In the genomic region with DNA sequence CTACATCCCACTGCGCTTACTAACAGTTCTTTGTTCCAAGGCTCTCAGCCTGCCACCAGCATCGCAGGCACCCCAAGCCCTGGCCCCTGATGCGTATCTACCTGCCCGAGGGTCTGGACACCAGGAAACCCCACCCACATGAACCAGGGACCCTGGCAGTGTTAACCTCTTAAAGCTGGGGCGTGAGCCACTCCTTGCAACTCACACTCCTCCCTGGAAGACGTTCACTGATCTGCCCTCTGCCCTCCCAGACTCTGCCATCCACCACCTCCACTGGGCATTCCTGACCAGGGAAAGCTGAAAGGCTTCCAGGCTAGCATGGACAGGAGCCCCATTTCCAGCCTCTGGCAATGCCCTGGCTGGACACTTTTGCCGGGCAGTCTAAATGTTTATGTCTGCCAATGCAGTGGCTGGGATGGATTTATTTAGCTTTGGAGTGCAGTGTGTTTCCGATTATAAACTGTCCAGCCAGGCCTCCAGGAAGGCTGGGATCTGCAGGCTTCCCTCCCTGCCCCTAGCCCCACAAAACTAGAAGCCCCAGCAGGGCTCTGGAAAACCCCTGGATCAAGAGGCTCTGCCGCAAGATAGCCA, we compare ENCODE assay signal across 24 cellular contexts.
"Had no signal": no experiment of that assay in that cellular context is flagged by ENCODE, and none has a peak within 500 bp of the region (broad histone marks: within the 10 kb centered on the region; RNA-seq: fewer than 3 reads in every experiment).

No MANE protein-coding gene starts in this region.

- H3K9me3 Mint-ChIP-seq: activated CD4-positive, alpha-beta memory T cell treated with anti-CD3 and anti-CD28 coated beads, Interleukin-2, amount 10 ng/mL, durations not matched to agents 7 days and 5 days; immature natural killer cell; memory B cell; naive thymus-derived CD4-positive, alpha-beta T cell; T-cell had no signal

- H3K27ac ChIP-seq: cardiac muscle cell, prostate gland, SK-N-MC, spleen, tibial artery had no signal

- H3K27ac Mint-ChIP-seq: activated CD4-positive, alpha-beta memory T cell treated with anti-CD3 and anti-CD28 coated beads, Interleukin-2, amount 10 ng/mL, durations not matched to agents 7 days and 5 days; activated CD8-positive, alpha-beta memory T cell treated with anti-CD3 and anti-CD28 coated beads, Interleukin-2, amount 10 ng/mL, durations not matched to agents 7 days and 5 days; activated naive CD8-positive, alpha-beta T cell; endodermal cell; immature natural killer cell; memory B cell; T-cell; WTC11 had no signal

- H3K27me3 ChIP-seq: cardiac muscle cell, gastroesophageal sphincter, heart right ventricle, spleen, tibial artery had no signal

- H3K4me3 ChIP-seq: cardiac muscle cell, gastroesophageal sphincter, heart right ventricle, mucosa of descending colon, prostate gland, SK-N-MC, spleen, tibial artery had no signal

- H3K9me3 ChIP-seq: gastroesophageal sphincter, heart right ventricle, mucosa of descending colon, prostate gland, spleen, tibial artery had no signal

- H3K36me3 Mint-ChIP-seq: immature natural killer cell had no signal

- H3K27me3 Mint-ChIP-seq: activated CD4-positive, alpha-beta memory T cell treated with anti-CD3 and anti-CD28 coated beads, Interleukin-2, amount 10 ng/mL, durations not matched to agents 7 days and 5 days; activated CD8-positive, alpha-beta memory T cell treated with anti-CD3 and anti-CD28 coated beads, Interleukin-2, amount 10 ng/mL, durations not matched to agents 7 days and 5 days; activated naive CD8-positive, alpha-beta T cell; memory B cell; naive thymus-derived CD4-positive, alpha-beta T cell; T-cell had no signal

- DNase-seq: activated CD4-positive, alpha-beta memory T cell treated with anti-CD3 and anti-CD28 coated beads, Interleukin-2, amount 10 ng/mL, durations not matched to agents 7 days and 5 days; activated CD4-positive, alpha-beta T cell treated with anti-CD3 and anti-CD28 coated beads for 4 hours; activated CD8-positive, alpha-beta memory T cell treated with anti-CD3 and anti-CD28 coated beads, Interleukin-2, amount 10 ng/mL, durations not matched to agents 7 days and 5 days; amniotic stem cell; endodermal cell; erythroblast; immature natural killer cell; kidney glomerular epithelial cell; mucosa of descending colon; naive thymus-derived CD4-positive, alpha-beta T cell; occipital lobe; spleen; stimulated activated naive CD4-positive, alpha-beta T cell; T-cell; tibial artery had no signal

- H3K4me3 Mint-ChIP-seq: activated CD4-positive, alpha-beta memory T cell treated with anti-CD3 and anti-CD28 coated beads, Interleukin-2, amount 10 ng/mL, durations not matched to agents 7 days and 5 days; activated CD8-positive, alpha-beta memory T cell treated with anti-CD3 and anti-CD28 coated beads, Interleukin-2, amount 10 ng/mL, durations not matched to agents 7 days and 5 days; activated naive CD8-positive, alpha-beta T cell; endodermal cell; immature natural killer cell; memory B cell; naive thymus-derived CD4-positive, alpha-beta T cell; T-cell; WTC11 had no signal

- H3K4me1 Mint-ChIP-seq: immature natural killer cell, memory B cell had no signal

- ATAC-seq: activated CD8-positive, alpha-beta memory T cell treated with anti-CD3 and anti-CD28 coated beads, Interleukin-2, amount 10 ng/mL, durations not matched to agents 7 days and 5 days; gastroesophageal sphincter; mucosa of descending colon; naive thymus-derived CD4-positive, alpha-beta T cell; sciatic nerve; T-cell; WTC11 had no signal

- H3K4me1 ChIP-seq: prostate gland had no signal
